In genomic region chr9:122904823-122905710, GRCh38 we compare ENCODE assay signal across 8 cellular contexts. TPM values are rescaled to one million over a fixed set of nuclear protein-coding genes. Genes with fewer than 3 reads are reported as not detected.
DNase-seq lines count a peak whose midpoint lies in the region; ATAC-seq and TF ChIP-seq lines count a peak whose summit lies in the region.

RC3H2 (minus strand) TSS chr9:122905359; CDS start chr9:122897509, 7,850 bp downstream.

- ATAC-seq in HG03432 (IDR thresholded peaks at IDR 0.05; ENCODE audit: unreplicated experiment) = peak; percentile 86

- peak; percentile 95 to 98 for DNase-seq in AML-193 (lab: John Stamatoyannopoulos, UW)
- peak; percentile 98 for DNase-seq in NCI-H510A (lab: John Stamatoyannopoulos, UW)
- DNase-seq in activated CD4-positive, alpha-beta T cell treated with anti-CD3 and anti-CD28 coated beads for 1 hour = peak; percentile 94
- DNase-seq in cerebellum (ENCODE audit: low spot score) = peak; percentile 98
- peak; percentile 100 for DNase-seq in islet precursor cell
- peak; percentile 92 to 97 (median 93) for DNase-seq in stimulated activated CD4-positive, alpha-beta T cell treated with anti-CD3 and anti-CD28 coated beads, Interleukin-12 subunit alpha, Interleukin-12 subunit beta, amount 100 ng/mL, for 48 hours (ENCODE audit: low read depth in 2 of 3, low spot score in 1 of 3)

- TF ChIP-seq POLR2A in GM19099 (IDR thresholded peaks at IDR 0.05; ENCODE audit: extremely low read depth, insufficient read length, low read depth) = peak; percentile 96

RNA-seq across cellular contexts. Expression of gene RC3H2, which starts in this region (rescaled TPM):
- 84.9 TPM for total RNA-seq in cerebellum

Comparison
In these comparisons a context has a peak if more than half of its experiments do, and no peak if none do; other contexts are left out.
1. Peak in every context shown above with its lines: DNase-seq and ATAC-seq.